Comparison of ENCODE assay signal across 1 cellular context in the genomic region with DNA sequence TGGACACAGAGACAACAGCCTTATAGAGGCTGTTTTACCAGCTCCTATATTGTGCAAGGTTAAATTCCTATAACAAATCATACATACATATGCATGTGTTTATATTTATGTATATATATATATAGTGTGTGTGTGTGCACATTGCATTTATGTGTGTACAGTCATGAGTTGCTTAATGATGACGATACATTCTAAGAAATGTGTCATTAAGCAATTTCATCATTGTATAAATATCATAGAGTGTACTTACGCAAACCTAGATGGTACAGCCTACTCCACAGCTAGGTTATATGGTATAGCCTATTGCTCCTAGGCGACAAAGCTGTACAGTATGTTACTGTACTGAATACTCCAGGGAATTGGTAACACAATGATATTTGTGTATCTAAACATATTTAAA.
TF ChIP-seq lines count a peak whose summit lies in the region.

No MANE protein-coding gene starts in this region.

TF ChIP-seq in IMR-90, 13 proteins besides CTCF, POLR2A, EP300 and RAD21:
- TF ChIP-seq FOS (IDR thresholded peaks at IDR 0.05; ENCODE audit: low read depth, low read length) (peak; percentile 11; the same call in 1 of the 2 replicates), BHLHE40 (IDR thresholded peaks at IDR 0.05; ENCODE audit: low read depth, low read length) (no peak), CEBPB (IDR thresholded peaks at IDR 0.05; ENCODE audit: low read depth, low read length) (peak; percentile 83), MAZ (IDR thresholded peaks at IDR 0.05; ENCODE audit: borderline replicate concordance, low read depth, low read length) (no peak)
- TF ChIP-seq, protein P1, sequence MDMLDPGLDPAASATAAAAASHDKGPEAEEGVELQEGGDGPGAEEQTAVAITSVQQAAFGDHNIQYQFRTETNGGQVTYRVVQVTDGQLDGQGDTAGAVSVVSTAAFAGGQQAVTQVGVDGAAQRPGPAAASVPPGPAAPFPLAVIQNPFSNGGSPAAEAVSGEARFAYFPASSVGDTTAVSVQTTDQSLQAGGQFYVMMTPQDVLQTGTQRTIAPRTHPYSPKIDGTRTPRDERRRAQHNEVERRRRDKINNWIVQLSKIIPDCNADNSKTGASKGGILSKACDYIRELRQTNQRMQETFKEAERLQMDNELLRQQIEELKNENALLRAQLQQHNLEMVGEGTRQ (IDR thresholded peaks at IDR 0.05; ENCODE audit: low read depth, low read length) = no peak
